ENCODE assay signal across 24 cellular contexts in the genomic region with DNA sequence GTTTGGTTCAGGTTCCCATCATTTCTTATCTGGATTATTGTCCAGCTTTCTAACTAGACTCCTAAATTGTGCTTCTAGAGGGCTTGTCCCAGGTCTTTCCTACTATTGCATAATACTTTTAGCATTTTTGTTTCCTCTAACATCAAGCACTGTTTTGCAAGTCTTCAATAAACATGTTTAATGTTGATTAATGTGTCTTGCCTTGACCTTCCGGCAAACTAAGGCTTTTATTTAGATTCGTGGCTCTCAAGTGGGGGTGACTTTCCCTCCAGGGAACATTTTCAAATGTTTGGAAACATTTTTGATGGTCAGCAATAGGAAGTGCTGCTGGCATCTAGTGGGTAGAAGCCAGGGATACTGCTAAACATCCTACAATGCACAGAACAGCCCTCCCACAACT.
DNase-seq lines count a peak whose midpoint lies in the region; ATAC-seq and TF ChIP-seq lines count a peak whose summit lies in the region.
"Had no signal": no experiment of that assay in that cellular context is flagged by ENCODE, and none has a peak within 500 bp of the region (broad histone marks: within the 10 kb centered on the region; RNA-seq: fewer than 3 reads in every experiment).

No MANE protein-coding gene starts in this region.

- no peaks in the 10 kb centered on the region for H3K27me3 Mint-ChIP-seq in brain
- no peaks in the 10 kb centered on the region for H3K27me3 Mint-ChIP-seq in stimulated activated memory B cell treated with anti-CD40 and anti-IgM and Interleukin-4, amounts not matched to agents 10 μg/mL and 1 μg/mL and 100 μg/mL, for 72 hours
- no peaks in the 10 kb centered on the region for H3K27me3 Mint-ChIP-seq in progenitor cell of endocrine pancreas

- CTCF ChIA-PET in HEK293 (lab: Yijun Ruan, JAX), result interaction anchor here (1.0 kb wide), 1 partner anchor 11 kb away, joined by 3 read pairs; no protein-coding TSS in a partner anchor

- H3K36me3 Mint-ChIP-seq in brain (no peaks in the 10 kb centered on the region), progenitor cell of endocrine pancreas (ENCODE audit: insufficient read depth) (no peaks in the 10 kb centered on the region)
- no peaks in the 10 kb centered on the region for H3K36me3 Mint-ChIP-seq in stimulated activated memory B cell treated with anti-CD40 and anti-IgM and Interleukin-4, amounts not matched to agents 10 μg/mL and 1 μg/mL and 100 μg/mL, for 72 hours

- no peaks in the 10 kb centered on the region for H3K9me3 ChIP-seq in HEK293 (ENCODE audit: control insufficient read depth, insufficient read depth, low read depth, low read length)
- H3K9me3 ChIP-seq: gastrocnemius medialis, psoas muscle had no signal

- POLR2A ChIA-PET in HEK293 (lab: Yijun Ruan, JAX), result no interaction called here

- H3K27ac ChIP-seq in HEK293 (ENCODE audit: extremely low read depth, low read depth, low read length), result no peak overlapping the region
- H3K27ac ChIP-seq: C4-2B, epithelial cell of prostate, gastrocnemius medialis, psoas muscle, WERI-Rb-1 had no signal

- peaks cover 45% of the 10 kb centered on the region for H3K4me1 Mint-ChIP-seq in brain
- H3K4me1 Mint-ChIP-seq in stimulated activated memory B cell treated with anti-CD40 and anti-IgM and Interleukin-4, amounts not matched to agents 10 μg/mL and 1 μg/mL and 100 μg/mL, for 72 hours, result peaks cover 16% of the 10 kb centered on the region
- peaks cover 5% of the 10 kb centered on the region for H3K4me1 Mint-ChIP-seq in progenitor cell of endocrine pancreas (ENCODE audit: low read depth)
- H3K4me1 Mint-ChIP-seq: activated CD4-positive, alpha-beta T cell treated with anti-CD3 and anti-CD28 coated beads, Interleukin-2, amount 10 ng/mL, durations not matched to agents 24 days and 14 days had no signal

- TF ChIP-seq CTCF in HEK293 (tag by site-specific recombination; IDR thresholded peaks at IDR 0.05) (no peak), brain (conservative IDR thresholded peaks at IDR 0.05) (no peak), foreskin fibroblast (IDR thresholded peaks at IDR 0.05; ENCODE audit: low read depth, low read length) (no peak), progenitor cell of endocrine pancreas (IDR thresholded peaks at IDR 0.05; ENCODE audit: unreplicated experiment) (no peak)

- ATAC-seq in stimulated activated memory B cell treated with anti-CD40 and anti-IgM and Interleukin-4, amounts not matched to agents 10 μg/mL and 1 μg/mL and 100 μg/mL, for 72 hours, result no peak
- no peak for ATAC-seq in HG02938 (IDR thresholded peaks at IDR 0.05; ENCODE audit: unreplicated experiment)
- ATAC-seq: activated naive CD8-positive, alpha-beta T cell treated with anti-CD3 and anti-CD28 coated beads, Interleukin-2, amount 50 U/mL, for 24 hours; activated T-cell treated with anti-CD3 and anti-CD28 coated beads, Interleukin-2, amount 50 U/mL, for 4 hours; gastrocnemius medialis; left lobe of liver; psoas muscle had no signal

- DNase-seq in foreskin fibroblast (peak; percentile 50 to 51), progenitor cell of endocrine pancreas (ENCODE audit: low spot score, unreplicated experiment) (no peak), NCI-H524 (lab: John Stamatoyannopoulos, UW) (no peak)
- DNase-seq: activated CD4-positive, alpha-beta T cell treated with anti-CD3 and anti-CD28 coated beads, Interleukin-2, amount 10 ng/mL, durations not matched to agents 24 days and 14 days; activated naive CD8-positive, alpha-beta T cell treated with anti-CD3 and anti-CD28 coated beads, Interleukin-2, amount 50 U/mL, for 24 hours; activated T-cell treated with anti-CD3 and anti-CD28 coated beads, Interleukin-2, amount 50 U/mL, for 4 hours; gastrocnemius medialis; MV-4-11; NCI-H187; NCI-H2171 treated with DMSO at 0.1 percent for 48 hours; NK-92 treated with Interleukin-12 subunit alpha and Interleukin-12 subunit beta, amount 100 ng/mL, for 24 hours; psoas muscle; SHP77; stimulated activated CD4-positive, alpha-beta T cell treated with anti-CD3 and anti-CD28 coated beads, Interleukin-1b, Interleukin-23, amount 100 ng/mL, for 48 hours; T-helper 9 cell; trophoblast cell; WERI-Rb-1 had no signal

- H3K36me3 ChIP-seq in HEK293 (ENCODE audit: control insufficient read depth in 2 of 2, insufficient read depth in 1 of 2, low read length in 2 of 2), result no peaks in the 10 kb centered on the region
- H3K36me3 ChIP-seq: gastrocnemius medialis, WERI-Rb-1 had no signal

- H3K4me1 ChIP-seq in HEK293 (ENCODE audit: control insufficient read depth, insufficient read depth, low read length), result no peaks in the 10 kb centered on the region
- H3K4me1 ChIP-seq: gastrocnemius medialis, psoas muscle had no signal

- peak overlapping the region in 1 of 5 experiments; percentile 11 for H3K4me3 Mint-ChIP-seq in brain
- H3K4me3 Mint-ChIP-seq in stimulated activated memory B cell treated with anti-CD40 and anti-IgM and Interleukin-4, amounts not matched to agents 10 μg/mL and 1 μg/mL and 100 μg/mL, for 72 hours, result no peak overlapping the region
- no peak overlapping the region for H3K4me3 Mint-ChIP-seq in progenitor cell of endocrine pancreas (ENCODE audit: low read depth)
- H3K4me3 Mint-ChIP-seq: activated CD4-positive, alpha-beta T cell treated with anti-CD3 and anti-CD28 coated beads, Interleukin-2, amount 10 ng/mL, durations not matched to agents 24 days and 14 days; activated naive CD8-positive, alpha-beta T cell treated with anti-CD3 and anti-CD28 coated beads, Interleukin-2, amount 50 U/mL, for 24 hours; activated T-cell treated with anti-CD3 and anti-CD28 coated beads, Interleukin-2, amount 50 U/mL, for 4 hours had no signal

- H3K27ac Mint-ChIP-seq in brain (peak overlapping the region in 4 of 5 experiments; percentile 29 to 96 (median 73)), progenitor cell of endocrine pancreas (no peak overlapping the region)
- peak overlapping the region; percentile 66 for H3K27ac Mint-ChIP-seq in stimulated activated memory B cell treated with anti-CD40 and anti-IgM and Interleukin-4, amounts not matched to agents 10 μg/mL and 1 μg/mL and 100 μg/mL, for 72 hours
- H3K27ac Mint-ChIP-seq: activated CD4-positive, alpha-beta T cell treated with anti-CD3 and anti-CD28 coated beads, Interleukin-2, amount 10 ng/mL, durations not matched to agents 24 days and 14 days; activated naive CD8-positive, alpha-beta T cell treated with anti-CD3 and anti-CD28 coated beads, Interleukin-2, amount 50 U/mL, for 24 hours had no signal

- no peaks in the 10 kb centered on the region for H3K9me3 Mint-ChIP-seq in brain
- peaks cover 3% of the 10 kb centered on the region for H3K9me3 Mint-ChIP-seq in stimulated activated memory B cell treated with anti-CD40 and anti-IgM and Interleukin-4, amounts not matched to agents 10 μg/mL and 1 μg/mL and 100 μg/mL, for 72 hours
- no peaks in the 10 kb centered on the region for H3K9me3 Mint-ChIP-seq in progenitor cell of endocrine pancreas (ENCODE audit: low read depth)
- H3K9me3 Mint-ChIP-seq: activated CD4-positive, alpha-beta T cell treated with anti-CD3 and anti-CD28 coated beads, Interleukin-2, amount 10 ng/mL, durations not matched to agents 24 days and 14 days; activated T-cell treated with anti-CD3 and anti-CD28 coated beads, Interleukin-2, amount 50 U/mL, for 4 hours had no signal

- no peak overlapping the region for H3K4me3 ChIP-seq in HEK293 (ENCODE audit: low read depth, low read length)
- H3K4me3 ChIP-seq in foreskin fibroblast (ENCODE audit: low read depth in 1 of 2, low read length in 2 of 2), result no peak overlapping the region
- H3K4me3 ChIP-seq: gastrocnemius medialis, psoas muscle had no signal

TF ChIP-seq in HEK293, 187 proteins besides CTCF, POLR2A, EP300 and RAD21:
- TF ChIP-seq ZNF670 (tag by site-specific recombination; IDR thresholded peaks at IDR 0.05; ENCODE audit: low read depth), result no peak
- TF ChIP-seq ZNF701 (tag by site-specific recombination; IDR thresholded peaks at IDR 0.05), result no peak
- no peak for TF ChIP-seq ZNF114 (tag by site-specific recombination; IDR thresholded peaks at IDR 0.05)
- TF ChIP-seq, protein P1, sequence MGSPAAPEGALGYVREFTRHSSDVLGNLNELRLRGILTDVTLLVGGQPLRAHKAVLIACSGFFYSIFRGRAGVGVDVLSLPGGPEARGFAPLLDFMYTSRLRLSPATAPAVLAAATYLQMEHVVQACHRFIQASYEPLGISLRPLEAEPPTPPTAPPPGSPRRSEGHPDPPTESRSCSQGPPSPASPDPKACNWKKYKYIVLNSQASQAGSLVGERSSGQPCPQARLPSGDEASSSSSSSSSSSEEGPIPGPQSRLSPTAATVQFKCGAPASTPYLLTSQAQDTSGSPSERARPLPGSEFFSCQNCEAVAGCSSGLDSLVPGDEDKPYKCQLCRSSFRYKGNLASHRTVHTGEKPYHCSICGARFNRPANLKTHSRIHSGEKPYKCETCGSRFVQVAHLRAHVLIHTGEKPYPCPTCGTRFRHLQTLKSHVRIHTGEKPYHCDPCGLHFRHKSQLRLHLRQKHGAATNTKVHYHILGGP (tag by site-specific recombination; IDR thresholded peaks at IDR 0.05), result peak; percentile 54; the same call in 1 of the 2 replicates

Comparison
In these comparisons a context has a peak if more than half of its experiments do, and no peak if none do; other contexts are left out.
1. DNase-seq: peak in foreskin fibroblast (2 of 2); none in progenitor cell of endocrine pancreas (single experiment) and NCI-H524 (0 of 2).